In the genomic region with DNA sequence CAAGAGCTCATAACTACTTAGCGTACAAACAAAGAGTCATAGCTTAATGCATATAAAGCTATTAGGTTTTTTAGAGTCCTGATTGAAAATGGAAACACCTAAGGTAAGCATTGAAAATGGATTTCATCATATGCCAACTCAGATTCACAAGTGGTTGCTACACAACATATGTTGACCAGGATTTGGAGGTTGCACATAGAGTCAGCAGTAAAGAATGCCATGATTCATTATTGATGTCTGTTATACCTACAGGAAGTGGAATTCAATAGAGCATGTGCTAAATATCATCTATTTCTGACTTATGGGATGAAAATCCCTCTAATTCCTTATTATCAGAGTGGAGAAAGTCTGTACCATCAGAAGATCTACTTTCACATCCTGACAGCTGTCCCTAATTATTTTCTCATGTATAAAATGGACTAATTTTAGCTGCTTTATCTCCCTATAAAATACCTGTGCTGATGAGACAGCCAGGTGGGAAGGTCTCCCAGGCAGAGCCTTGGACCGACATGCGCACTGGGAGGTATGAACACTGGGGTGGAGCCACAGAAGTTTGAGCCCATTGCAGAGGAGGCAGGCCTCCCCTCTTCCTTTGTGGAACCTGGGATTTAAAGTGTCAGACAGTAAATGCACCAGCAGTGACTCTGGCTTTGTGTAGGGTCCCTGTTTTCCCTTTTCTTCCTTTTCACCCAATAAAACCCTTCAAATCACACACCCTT, we compare ENCODE assay signal across 1 cellular context.
TF ChIP-seq lines count a peak whose summit lies in the region.

No MANE protein-coding gene starts in this region.

TF ChIP-seq in WTC11, 78 proteins besides CTCF, POLR2A, EP300 and RAD21:
- TF ChIP-seq, protein P1, sequence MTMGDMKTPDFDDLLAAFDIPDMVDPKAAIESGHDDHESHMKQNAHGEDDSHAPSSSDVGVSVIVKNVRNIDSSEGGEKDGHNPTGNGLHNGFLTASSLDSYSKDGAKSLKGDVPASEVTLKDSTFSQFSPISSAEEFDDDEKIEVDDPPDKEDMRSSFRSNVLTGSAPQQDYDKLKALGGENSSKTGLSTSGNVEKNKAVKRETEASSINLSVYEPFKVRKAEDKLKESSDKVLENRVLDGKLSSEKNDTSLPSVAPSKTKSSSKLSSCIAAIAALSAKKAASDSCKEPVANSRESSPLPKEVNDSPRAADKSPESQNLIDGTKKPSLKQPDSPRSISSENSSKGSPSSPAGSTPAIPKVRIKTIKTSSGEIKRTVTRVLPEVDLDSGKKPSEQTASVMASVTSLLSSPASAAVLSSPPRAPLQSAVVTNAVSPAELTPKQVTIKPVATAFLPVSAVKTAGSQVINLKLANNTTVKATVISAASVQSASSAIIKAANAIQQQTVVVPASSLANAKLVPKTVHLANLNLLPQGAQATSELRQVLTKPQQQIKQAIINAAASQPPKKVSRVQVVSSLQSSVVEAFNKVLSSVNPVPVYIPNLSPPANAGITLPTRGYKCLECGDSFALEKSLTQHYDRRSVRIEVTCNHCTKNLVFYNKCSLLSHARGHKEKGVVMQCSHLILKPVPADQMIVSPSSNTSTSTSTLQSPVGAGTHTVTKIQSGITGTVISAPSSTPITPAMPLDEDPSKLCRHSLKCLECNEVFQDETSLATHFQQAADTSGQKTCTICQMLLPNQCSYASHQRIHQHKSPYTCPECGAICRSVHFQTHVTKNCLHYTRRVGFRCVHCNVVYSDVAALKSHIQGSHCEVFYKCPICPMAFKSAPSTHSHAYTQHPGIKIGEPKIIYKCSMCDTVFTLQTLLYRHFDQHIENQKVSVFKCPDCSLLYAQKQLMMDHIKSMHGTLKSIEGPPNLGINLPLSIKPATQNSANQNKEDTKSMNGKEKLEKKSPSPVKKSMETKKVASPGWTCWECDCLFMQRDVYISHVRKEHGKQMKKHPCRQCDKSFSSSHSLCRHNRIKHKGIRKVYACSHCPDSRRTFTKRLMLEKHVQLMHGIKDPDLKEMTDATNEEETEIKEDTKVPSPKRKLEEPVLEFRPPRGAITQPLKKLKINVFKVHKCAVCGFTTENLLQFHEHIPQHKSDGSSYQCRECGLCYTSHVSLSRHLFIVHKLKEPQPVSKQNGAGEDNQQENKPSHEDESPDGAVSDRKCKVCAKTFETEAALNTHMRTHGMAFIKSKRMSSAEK (CRISPR knock-in tag; IDR thresholded peaks at IDR 0.05; ENCODE audit: borderline replicate concordance) = no peak
- TF ChIP-seq GTF2I (CRISPR knock-in tag; conservative IDR thresholded peaks at IDR 0.05) = no peak
- TF ChIP-seq, protein P2, sequence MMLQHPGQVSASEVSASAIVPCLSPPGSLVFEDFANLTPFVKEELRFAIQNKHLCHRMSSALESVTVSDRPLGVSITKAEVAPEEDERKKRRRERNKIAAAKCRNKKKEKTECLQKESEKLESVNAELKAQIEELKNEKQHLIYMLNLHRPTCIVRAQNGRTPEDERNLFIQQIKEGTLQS (CRISPR knock-in tag; conservative IDR thresholded peaks at IDR 0.05) = no peak
- TF ChIP-seq ELF4 (CRISPR knock-in tag; IDR thresholded peaks at IDR 0.05; ENCODE audit: low read depth) = no peak
- TF ChIP-seq, protein P3, sequence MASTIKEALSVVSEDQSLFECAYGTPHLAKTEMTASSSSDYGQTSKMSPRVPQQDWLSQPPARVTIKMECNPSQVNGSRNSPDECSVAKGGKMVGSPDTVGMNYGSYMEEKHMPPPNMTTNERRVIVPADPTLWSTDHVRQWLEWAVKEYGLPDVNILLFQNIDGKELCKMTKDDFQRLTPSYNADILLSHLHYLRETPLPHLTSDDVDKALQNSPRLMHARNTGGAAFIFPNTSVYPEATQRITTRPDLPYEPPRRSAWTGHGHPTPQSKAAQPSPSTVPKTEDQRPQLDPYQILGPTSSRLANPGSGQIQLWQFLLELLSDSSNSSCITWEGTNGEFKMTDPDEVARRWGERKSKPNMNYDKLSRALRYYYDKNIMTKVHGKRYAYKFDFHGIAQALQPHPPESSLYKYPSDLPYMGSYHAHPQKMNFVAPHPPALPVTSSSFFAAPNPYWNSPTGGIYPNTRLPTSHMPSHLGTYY (CRISPR knock-in tag; IDR thresholded peaks at IDR 0.05) = no peak
- no peak for TF ChIP-seq ZNF219 (CRISPR knock-in tag; IDR thresholded peaks at IDR 0.05; ENCODE audit: borderline replicate concordance)
- TF ChIP-seq ZNF671 (CRISPR knock-in tag; IDR thresholded peaks at IDR 0.05) = no peak
- TF ChIP-seq ZNF232 (CRISPR knock-in tag; IDR thresholded peaks at IDR 0.05) = no peak
- TF ChIP-seq, protein P4, sequence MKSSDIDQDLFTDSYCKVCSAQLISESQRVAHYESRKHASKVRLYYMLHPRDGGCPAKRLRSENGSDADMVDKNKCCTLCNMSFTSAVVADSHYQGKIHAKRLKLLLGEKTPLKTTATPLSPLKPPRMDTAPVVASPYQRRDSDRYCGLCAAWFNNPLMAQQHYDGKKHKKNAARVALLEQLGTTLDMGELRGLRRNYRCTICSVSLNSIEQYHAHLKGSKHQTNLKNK (CRISPR knock-in tag; IDR thresholded peaks at IDR 0.05) = no peak
- no peak for TF ChIP-seq ZBTB21 (CRISPR knock-in tag; IDR thresholded peaks at IDR 0.05; ENCODE audit: borderline replicate concordance)
